In genomic region chrX:154315416-154315815, GRCh38 we compare ENCODE assay signal across 43 cellular contexts. TPM values are rescaled to one million over a fixed set of nuclear protein-coding genes. Genes with fewer than 3 reads are reported as not detected.
"Had no signal": no experiment of that assay in that cellular context is flagged by ENCODE, and none has a peak within 500 bp of the region (broad histone marks: within the 10 kb centered on the region; RNA-seq: fewer than 3 reads in every experiment).

No MANE protein-coding gene starts in this region.

- H3K9me3 ChIP-seq: adrenal gland, ascending aorta, body of pancreas, breast epithelium had no signal

- H3K4me1 ChIP-seq: adrenal gland, ascending aorta, body of pancreas, breast epithelium had no signal

- H3K27ac ChIP-seq: adrenal gland, ascending aorta, body of pancreas, brain microvascular endothelial cell, breast epithelium, cardiac muscle cell had no signal

- H3K4me3 ChIP-seq: adrenal gland, ascending aorta, body of pancreas, breast epithelium, cardiac muscle cell had no signal

- H3K27me3 Mint-ChIP-seq: activated naive CD4-positive, alpha-beta T cell treated with anti-CD3 and anti-CD28 coated beads, Interleukin-2, amount 50 U/mL, for 24 hours; activated naive CD8-positive, alpha-beta T cell; activated naive CD8-positive, alpha-beta T cell treated with anti-CD3 and anti-CD28 coated beads for 36 hours; activated naive CD8-positive, alpha-beta T cell treated with anti-CD3 and anti-CD28 coated beads, Interleukin-2, amount 10 ng/mL, durations not matched to agents 7 days and 5 days; activated naive CD8-positive, alpha-beta T cell treated with anti-CD3 and anti-CD28 coated beads, Interleukin-2, amount 50 U/mL, for 24 hours; activated T-helper 17 cell treated with anti-CD3 and anti-CD28 coated beads, Interleukin-2, amount 50 U/mL, for 72 hours; brain; central memory CD8-positive, alpha-beta T cell had no signal

- ATAC-seq: activated naive CD4-positive, alpha-beta T cell treated with anti-CD3 and anti-CD28 coated beads, Interleukin-2, amount 50 U/mL, for 72 hours; activated naive CD8-positive, alpha-beta T cell treated with anti-CD3 and anti-CD28 coated beads, Interleukin-2, amount 50 U/mL, for 24 hours; activated T-cell treated with anti-CD3 and anti-CD28 coated beads, Interleukin-2, amount 50 U/mL, for 4 hours; activated T-cell treated with anti-CD3 and anti-CD28 coated beads, Interleukin-2, amount 50 U/mL, for 72 hours; activated T-helper 17 cell treated with anti-CD3 and anti-CD28 coated beads, Interleukin-2, amount 50 U/mL, for 72 hours; body of pancreas had no signal

- H3K27ac Mint-ChIP-seq: activated naive CD4-positive, alpha-beta T cell treated with anti-CD3 and anti-CD28 coated beads, Interleukin-2, amount 10 ng/mL, durations not matched to agents 7 days and 5 days; activated naive CD4-positive, alpha-beta T cell treated with anti-CD3 and anti-CD28 coated beads, Interleukin-2, amount 50 U/mL, for 24 hours; activated naive CD4-positive, alpha-beta T cell treated with anti-CD3 and anti-CD28 coated beads, Interleukin-2, amount 50 U/mL, for 72 hours; activated naive CD8-positive, alpha-beta T cell treated with anti-CD3 and anti-CD28 coated beads, Interleukin-2, amount 10 ng/mL, durations not matched to agents 7 days and 5 days; activated T-cell treated with anti-CD3 and anti-CD28 coated beads, Interleukin-2, amount 50 U/mL, for 24 hours; activated T-cell treated with anti-CD3 and anti-CD28 coated beads, Interleukin-2, amount 50 U/mL, for 72 hours; activated T-helper 1 cell treated with anti-CD3 and anti-CD28 coated beads, Interleukin-12 subunit alpha, Interleukin-12 subunit beta, Interleukin-2, Interleukin-4 antibody, amounts not matched to agents 30 ng/mL and 10 ng/mL and 1 ng/mL, durations not matched to agents 14 hours and 24 hours and 36 hours; activated T-helper 17 cell treated with anti-CD3 and anti-CD28 coated beads, Interleukin-2, amount 50 U/mL, for 72 hours; activated T-helper 2 cell treated with anti-CD3 and anti-CD28 coated beads, Interferon-gamma antibody, Interleukin-2, Interleukin-4, amounts not matched to agents 10 μg/mL and 5 μg/mL and 100 μg/mL, durations not matched to agents 14 hours and 24 hours and 36 hours; brain had no signal

- H3K36me3 ChIP-seq: adrenal gland, ascending aorta, brain microvascular endothelial cell, breast epithelium, cardiac muscle cell had no signal

- H3K4me3 Mint-ChIP-seq: activated naive CD4-positive, alpha-beta T cell treated with anti-CD3 and anti-CD28 coated beads for 36 hours; activated naive CD4-positive, alpha-beta T cell treated with anti-CD3 and anti-CD28 coated beads, Interleukin-2, amount 10 ng/mL, durations not matched to agents 7 days and 5 days; activated naive CD4-positive, alpha-beta T cell treated with anti-CD3 and anti-CD28 coated beads, Interleukin-2, amount 50 U/mL, for 24 hours; activated naive CD8-positive, alpha-beta T cell; activated naive CD8-positive, alpha-beta T cell treated with anti-CD3 and anti-CD28 coated beads for 36 hours; activated naive CD8-positive, alpha-beta T cell treated with anti-CD3 and anti-CD28 coated beads, Interleukin-2, amount 10 ng/mL, durations not matched to agents 7 days and 5 days; activated naive CD8-positive, alpha-beta T cell treated with anti-CD3 and anti-CD28 coated beads, Interleukin-2, amount 50 U/mL, for 24 hours; activated T-cell treated with anti-CD3 and anti-CD28 coated beads, Interleukin-2, amount 50 U/mL, for 24 hours; activated T-cell treated with anti-CD3 and anti-CD28 coated beads, Interleukin-2, amount 50 U/mL, for 4 hours; activated T-cell treated with anti-CD3 and anti-CD28 coated beads, Interleukin-2, amount 50 U/mL, for 72 hours; activated T-helper 1 cell treated with anti-CD3 and anti-CD28 coated beads, Interleukin-12 subunit alpha, Interleukin-12 subunit beta, Interleukin-2, Interleukin-4 antibody, amounts not matched to agents 30 ng/mL and 10 ng/mL and 1 ng/mL, durations not matched to agents 14 hours and 24 hours and 36 hours; activated T-helper 17 cell treated with anti-CD3 and anti-CD28 coated beads, Interleukin-2, amount 50 U/mL, for 72 hours; brain; central memory CD8-positive, alpha-beta T cell had no signal

- H3K27me3 ChIP-seq: ascending aorta, body of pancreas, brain microvascular endothelial cell, cardiac muscle cell had no signal

- H3K36me3 Mint-ChIP-seq: activated naive CD4-positive, alpha-beta T cell treated with anti-CD3 and anti-CD28 coated beads, Interleukin-2, amount 10 ng/mL, durations not matched to agents 7 days and 5 days; activated naive CD4-positive, alpha-beta T cell treated with anti-CD3 and anti-CD28 coated beads, Interleukin-2, amount 50 U/mL, for 24 hours; activated naive CD4-positive, alpha-beta T cell treated with anti-CD3 and anti-CD28 coated beads, Interleukin-2, amount 50 U/mL, for 72 hours; activated naive CD8-positive, alpha-beta T cell; activated naive CD8-positive, alpha-beta T cell treated with anti-CD3 and anti-CD28 coated beads for 36 hours; activated naive CD8-positive, alpha-beta T cell treated with anti-CD3 and anti-CD28 coated beads, Interleukin-2, amount 10 ng/mL, durations not matched to agents 7 days and 5 days; brain had no signal

- DNase-seq: activated effector memory CD4-positive, alpha-beta T cell treated with anti-CD3 and anti-CD28 coated beads, Interleukin-2, amount 50 U/mL, for 16 hours; activated effector memory CD4-positive, alpha-beta T cell treated with Interleukin-2 at 50 U/mL for 16 hours; activated gamma-delta T cell; activated gamma-delta T cell treated with Interleukin-2 at 50 U/mL for 16 hours; activated naive CD4-positive, alpha-beta T cell; activated naive CD4-positive, alpha-beta T cell treated with anti-CD3 and anti-CD28 coated beads for 36 hours; activated naive CD4-positive, alpha-beta T cell treated with anti-CD3 and anti-CD28 coated beads, Interleukin-2, amount 10 ng/mL, durations not matched to agents 7 days and 5 days; activated naive CD4-positive, alpha-beta T cell treated with anti-CD3 and anti-CD28 coated beads, Interleukin-2, amount 50 U/mL, for 16 hours; activated naive CD4-positive, alpha-beta T cell treated with Interleukin-2 at 50 U/mL for 16 hours; activated naive CD8-positive, alpha-beta T cell treated with anti-CD3 and anti-CD28 coated beads for 36 hours; activated naive CD8-positive, alpha-beta T cell treated with anti-CD3 and anti-CD28 coated beads, Interleukin-2, amount 10 ng/mL, durations not matched to agents 7 days and 5 days; activated naive CD8-positive, alpha-beta T cell treated with anti-CD3 and anti-CD28 coated beads, Interleukin-2, amount 50 U/mL, for 24 hours; activated T-cell treated with anti-CD3 and anti-CD28 coated beads, Interleukin-2, amount 50 U/mL, for 1 hour; activated T-cell treated with anti-CD3 and anti-CD28 coated beads, Interleukin-2, amount 50 U/mL, for 24 hours; activated T-cell treated with anti-CD3 and anti-CD28 coated beads, Interleukin-2, amount 50 U/mL, for 4 hours; activated T-cell treated with anti-CD3 and anti-CD28 coated beads, Interleukin-2, amount 50 U/mL, for 48 hours; activated T-cell treated with anti-CD3 and anti-CD28 coated beads, Interleukin-2, amount 50 U/mL, for 72 hours; adrenal gland; amniotic stem cell; amygdala; anterior cingulate cortex; aorta; body of pancreas; brain microvascular endothelial cell; caudate nucleus; central memory CD4-positive, alpha-beta T cell; cerebellar nuclear complex had no signal

- H3K9me3 Mint-ChIP-seq: activated naive CD4-positive, alpha-beta T cell treated with anti-CD3 and anti-CD28 coated beads for 36 hours; activated naive CD4-positive, alpha-beta T cell treated with anti-CD3 and anti-CD28 coated beads, Interleukin-2, amount 10 ng/mL, durations not matched to agents 7 days and 5 days; activated naive CD4-positive, alpha-beta T cell treated with anti-CD3 and anti-CD28 coated beads, Interleukin-2, amount 50 U/mL, for 24 hours; activated naive CD4-positive, alpha-beta T cell treated with anti-CD3 and anti-CD28 coated beads, Interleukin-2, amount 50 U/mL, for 72 hours; activated naive CD8-positive, alpha-beta T cell treated with anti-CD3 and anti-CD28 coated beads for 36 hours; activated naive CD8-positive, alpha-beta T cell treated with anti-CD3 and anti-CD28 coated beads, Interleukin-2, amount 10 ng/mL, durations not matched to agents 7 days and 5 days; activated naive CD8-positive, alpha-beta T cell treated with anti-CD3 and anti-CD28 coated beads, Interleukin-2, amount 50 U/mL, for 24 hours; activated T-cell treated with anti-CD3 and anti-CD28 coated beads, Interleukin-2, amount 50 U/mL, for 24 hours; activated T-cell treated with anti-CD3 and anti-CD28 coated beads, Interleukin-2, amount 50 U/mL, for 4 hours; activated T-cell treated with anti-CD3 and anti-CD28 coated beads, Interleukin-2, amount 50 U/mL, for 72 hours; activated T-helper 1 cell treated with anti-CD3 and anti-CD28 coated beads, Interleukin-12 subunit alpha, Interleukin-12 subunit beta, Interleukin-2, Interleukin-4 antibody, amounts not matched to agents 30 ng/mL and 10 ng/mL and 1 ng/mL, durations not matched to agents 14 hours and 24 hours and 36 hours; activated T-helper 17 cell treated with anti-CD3 and anti-CD28 coated beads, Interleukin-2, amount 50 U/mL, for 72 hours; activated T-helper 2 cell treated with anti-CD3 and anti-CD28 coated beads, Interferon-gamma antibody, Interleukin-2, Interleukin-4, amounts not matched to agents 10 μg/mL and 5 μg/mL and 100 μg/mL, durations not matched to agents 14 hours and 24 hours and 36 hours; central memory CD8-positive, alpha-beta T cell had no signal

RNA-seq across cellular contexts. Expression of gene TKTL1, which starts 19.8 kb away (rescaled TPM):
- total RNA-seq: activated naive CD4-positive, alpha-beta T cell treated with anti-CD3 and anti-CD28 coated beads for 36 hours; activated T-cell treated with anti-CD3 and anti-CD28 coated beads, Interleukin-2, amount 50 U/mL, for 4 hours; ascending aorta; astrocyte; body of pancreas; bronchial epithelial cell; cardiac muscle cell had no signal
- polyA plus RNA-seq: aorta, cardiac muscle cell had no signal

RNA-seq across cellular contexts. Expression of gene TEX28, which starts 20.5 kb away (rescaled TPM):
- total RNA-seq: activated naive CD4-positive, alpha-beta T cell treated with anti-CD3 and anti-CD28 coated beads for 36 hours; activated naive CD4-positive, alpha-beta T cell treated with anti-CD3 and anti-CD28 coated beads, Interleukin-2, amount 50 U/mL, for 72 hours; activated naive CD8-positive, alpha-beta T cell treated with anti-CD3 and anti-CD28 coated beads for 36 hours; activated naive CD8-positive, alpha-beta T cell treated with anti-CD3 and anti-CD28 coated beads, Interleukin-2, amount 10 ng/mL, durations not matched to agents 7 days and 5 days; activated T-cell treated with anti-CD3 and anti-CD28 coated beads, Interleukin-2, amount 50 U/mL, for 4 hours; activated T-cell treated with anti-CD3 and anti-CD28 coated beads, Interleukin-2, amount 50 U/mL, for 72 hours; activated T-helper 1 cell treated with anti-CD3 and anti-CD28 coated beads, Interleukin-12 subunit alpha, Interleukin-12 subunit beta, Interleukin-2, Interleukin-4 antibody, amounts not matched to agents 30 ng/mL and 10 ng/mL and 1 ng/mL, durations not matched to agents 14 hours and 24 hours and 36 hours; activated T-helper 17 cell treated with anti-CD3 and anti-CD28 coated beads, Interleukin-2, amount 50 U/mL, for 72 hours; activated T-helper 2 cell treated with anti-CD3 and anti-CD28 coated beads, Interferon-gamma antibody, Interleukin-2, Interleukin-4, amounts not matched to agents 10 μg/mL and 5 μg/mL and 100 μg/mL, durations not matched to agents 14 hours and 24 hours and 36 hours; aorta; ascending aorta; astrocyte; body of pancreas; breast epithelium; bronchial epithelial cell; cardiac muscle cell; cardiac septum; cerebellum had no signal
- polyA plus RNA-seq: adipose tissue, aorta, cardiac muscle cell had no signal

RNA-seq across cellular contexts. Expression of gene OPN1MW3, which starts 58.0 kb away (rescaled TPM):
- total RNA-seq: activated naive CD4-positive, alpha-beta T cell treated with anti-CD3 and anti-CD28 coated beads for 36 hours; activated naive CD4-positive, alpha-beta T cell treated with anti-CD3 and anti-CD28 coated beads, Interleukin-2, amount 50 U/mL, for 72 hours; activated naive CD8-positive, alpha-beta T cell treated with anti-CD3 and anti-CD28 coated beads for 36 hours; activated naive CD8-positive, alpha-beta T cell treated with anti-CD3 and anti-CD28 coated beads, Interleukin-2, amount 10 ng/mL, durations not matched to agents 7 days and 5 days; activated T-cell treated with anti-CD3 and anti-CD28 coated beads, Interleukin-2, amount 50 U/mL, for 4 hours; activated T-cell treated with anti-CD3 and anti-CD28 coated beads, Interleukin-2, amount 50 U/mL, for 72 hours; activated T-helper 1 cell treated with anti-CD3 and anti-CD28 coated beads, Interleukin-12 subunit alpha, Interleukin-12 subunit beta, Interleukin-2, Interleukin-4 antibody, amounts not matched to agents 30 ng/mL and 10 ng/mL and 1 ng/mL, durations not matched to agents 14 hours and 24 hours and 36 hours; activated T-helper 17 cell treated with anti-CD3 and anti-CD28 coated beads, Interleukin-2, amount 50 U/mL, for 72 hours; activated T-helper 2 cell treated with anti-CD3 and anti-CD28 coated beads, Interferon-gamma antibody, Interleukin-2, Interleukin-4, amounts not matched to agents 10 μg/mL and 5 μg/mL and 100 μg/mL, durations not matched to agents 14 hours and 24 hours and 36 hours; adrenal gland; aorta; ascending aorta; astrocyte; body of pancreas; breast epithelium; bronchial epithelial cell; cardiac muscle cell; cardiac septum; cerebellum had no signal
- polyA plus RNA-seq: adipose tissue, adrenal gland, aorta, cardiac muscle cell had no signal
